31 cellular contexts compared by ENCODE assay signal in genomic region chr5:132116072-132116471, GRCh38. TPM values are rescaled to one million over a fixed set of nuclear protein-coding genes. Genes with fewer than 3 reads are reported as not detected.
"Had no signal": no experiment of that assay in that cellular context is flagged by ENCODE, and none has a peak within 500 bp of the region (broad histone marks: within the 10 kb centered on the region; RNA-seq: fewer than 3 reads in every experiment).

No MANE protein-coding gene starts in this region.

- H3K4me1 Mint-ChIP-seq: nephron progenitor cell had no signal

- H3K27me3 Mint-ChIP-seq: activated T-cell treated with anti-CD3 and anti-CD28 coated beads, Interleukin-2, amount 50 U/mL, for 24 hours; effector memory CD8-positive, alpha-beta T cell had no signal

- H3K36me3 Mint-ChIP-seq: WTC11 had no signal

- ATAC-seq: gastrocnemius medialis, mucosa of descending colon, right lobe of liver, WTC11 had no signal

- H3K9me3 ChIP-seq: gastrocnemius medialis, mucosa of descending colon, neutrophil, right lobe of liver, thyroid gland, upper lobe of left lung, vagina had no signal

- H3K27me3 ChIP-seq: gastrocnemius medialis, right lobe of liver, thyroid gland, upper lobe of left lung, vagina had no signal

- H3K4me3 ChIP-seq: gastrocnemius medialis, left ventricle myocardium inferior, lung, mucosa of descending colon, right lobe of liver, stomach, thyroid gland, upper lobe of left lung, vagina had no signal

- H3K36me3 ChIP-seq: gastrocnemius medialis, left ventricle myocardium inferior, neutrophil, right lobe of liver, stomach, thyroid gland, upper lobe of left lung, vagina had no signal

- DNase-seq: activated CD4-positive, alpha-beta T cell treated with anti-CD3 and anti-CD28 coated beads for 1 hour; activated CD8-positive, alpha-beta memory T cell treated with anti-CD3 and anti-CD28 coated beads, Interleukin-2, amount 50 U/mL, for 48 hours; activated effector memory CD4-positive, alpha-beta T cell treated with anti-CD3 and anti-CD28 coated beads, Interleukin-2, amount 50 U/mL, for 16 hours; activated naive CD4-positive, alpha-beta T cell treated with anti-CD3 and anti-CD28 coated beads for 36 hours; activated T-cell treated with anti-CD3 and anti-CD28 coated beads, Interleukin-2, amount 50 U/mL, for 24 hours; amygdala; caudate nucleus; cortex of kidney; effector memory CD8-positive, alpha-beta T cell; erythroblast; gastrocnemius medialis; glutamatergic neuron; islet precursor cell; left ventricle myocardium inferior; mucosa of descending colon; nephron progenitor cell; right lobe of liver; stimulated activated CD4-positive, alpha-beta T cell treated with anti-CD3 and anti-CD28 coated beads, Interleukin-2, amount 100 ng/mL, for 48 hours; stomach; T-helper 2 cell; thyroid gland; upper lobe of left lung had no signal

- H3K9me3 Mint-ChIP-seq: activated naive CD4-positive, alpha-beta T cell treated with anti-CD3 and anti-CD28 coated beads for 36 hours; effector memory CD8-positive, alpha-beta T cell; nephron progenitor cell; WTC11 had no signal

- H3K4me1 ChIP-seq: gastrocnemius medialis, left ventricle myocardium inferior, right lobe of liver, stomach, thyroid gland, vagina had no signal

- H3K27ac Mint-ChIP-seq: activated naive CD4-positive, alpha-beta T cell treated with anti-CD3 and anti-CD28 coated beads for 36 hours; effector memory CD8-positive, alpha-beta T cell; nephron progenitor cell; WTC11 had no signal

- H3K4me3 Mint-ChIP-seq: activated naive CD4-positive, alpha-beta T cell treated with anti-CD3 and anti-CD28 coated beads for 36 hours; activated T-cell treated with anti-CD3 and anti-CD28 coated beads, Interleukin-2, amount 50 U/mL, for 24 hours; nephron progenitor cell; WTC11 had no signal

RNA-seq across cellular contexts. Expression of gene CSF2, which starts 42.5 kb away (rescaled TPM):
- total RNA-seq: chondrocyte, gastrocnemius medialis, left ventricle myocardium inferior, mucosa of descending colon, myocyte, osteocyte, posterior vena cava, right lobe of liver, skeletal muscle tissue, stomach, thyroid gland, vagina, WTC11 had no signal
- polyA plus RNA-seq: stomach had no signal

RNA-seq across cellular contexts. Expression of gene IL3, which starts 55.6 kb away (rescaled TPM):
- total RNA-seq: activated naive CD4-positive, alpha-beta T cell treated with anti-CD3 and anti-CD28 coated beads for 36 hours; chondrocyte; gastrocnemius medialis; left ventricle myocardium inferior; lung; mucosa of descending colon; myocyte; osteocyte; posterior vena cava; right lobe of liver; skeletal muscle tissue; stomach; thyroid gland; upper lobe of left lung; vagina; WTC11 had no signal
- polyA plus RNA-seq: lung, stomach had no signal
